In genomic region chr10:67282871-67283270, GRCh38 we compare ENCODE assay signal across 24 cellular contexts.
"Had no signal": no experiment of that assay in that cellular context is flagged by ENCODE, and none has a peak within 500 bp of the region (broad histone marks: within the 10 kb centered on the region; RNA-seq: fewer than 3 reads in every experiment).

No MANE protein-coding gene starts in this region.

- H3K27ac Mint-ChIP-seq: naive thymus-derived CD4-positive, alpha-beta T cell; natural killer cell treated with Interleukin-12 subunit alpha and Interleukin-12 subunit beta and Interleukin-15 and Interleukin-18, amount 100 ng/mL, for 72 hours; stimulated activated effector memory CD8-positive, alpha-beta T cell treated with anti-CD3 and anti-CD28 coated beads, Interleukin-12 subunit alpha, Interleukin-12 subunit beta, amount 100 ng/mL, for 72 hours; stimulated activated naive CD8-positive, alpha-beta T cell treated with anti-CD3 and anti-CD28 coated beads, Interleukin-15, Interleukin-2, amounts not matched to agents 100 ng/mL and 50 ng/mL, for 24 hours had no signal

- FAIRE-seq: pancreas had no signal

- H3K4me1 ChIP-seq: pancreas, psoas muscle, spleen, suprapubic skin, tibial artery, upper lobe of left lung, vagina had no signal

- H3K36me3 ChIP-seq: left ventricle myocardium inferior, pancreas, right lobe of liver, spleen, suprapubic skin, thoracic aorta, tibial artery, upper lobe of left lung, vagina had no signal

- H3K4me3 Mint-ChIP-seq: naive thymus-derived CD4-positive, alpha-beta T cell; natural killer cell treated with Interleukin-12 subunit alpha and Interleukin-12 subunit beta and Interleukin-15 and Interleukin-18, amount 100 ng/mL, for 72 hours; stimulated activated effector memory CD8-positive, alpha-beta T cell treated with anti-CD3 and anti-CD28 coated beads, Interleukin-12 subunit alpha, Interleukin-12 subunit beta, amount 100 ng/mL, for 72 hours; stimulated activated naive CD8-positive, alpha-beta T cell treated with anti-CD3 and anti-CD28 coated beads, Interleukin-15, Interleukin-2, amounts not matched to agents 100 ng/mL and 50 ng/mL, for 24 hours had no signal

- DNase-seq: islet precursor cell; left ventricle myocardium inferior; mesendoderm; midbrain; mucosa of descending colon; naive thymus-derived CD4-positive, alpha-beta T cell; nucleus accumbens; pancreas; posterior cingulate gyrus; psoas muscle; right lobe of liver; spleen; stimulated activated CD4-positive, alpha-beta T cell treated with anti-CD3 and anti-CD28 coated beads, Interleukin-4, amount 100 ng/mL, for 24 hours; stimulated activated naive CD4-positive, alpha-beta T cell; tibial artery; upper lobe of left lung had no signal

- H3K27me3 Mint-ChIP-seq: natural killer cell treated with Interleukin-12 subunit alpha and Interleukin-12 subunit beta and Interleukin-15 and Interleukin-18, amount 100 ng/mL, for 72 hours; stimulated activated naive CD8-positive, alpha-beta T cell treated with anti-CD3 and anti-CD28 coated beads, Interleukin-15, Interleukin-2, amounts not matched to agents 100 ng/mL and 50 ng/mL, for 24 hours had no signal

- H3K27ac ChIP-seq: left ventricle myocardium inferior, pancreas, psoas muscle, right lobe of liver, skin epidermis, spleen, suprapubic skin, thoracic aorta, tibial artery, upper lobe of left lung, vagina had no signal

- H3K27me3 ChIP-seq: pancreas, right lobe of liver, spleen, suprapubic skin, tibial artery, upper lobe of left lung, vagina had no signal

- H3K4me1 Mint-ChIP-seq: naive thymus-derived CD4-positive, alpha-beta T cell; stimulated activated effector memory CD8-positive, alpha-beta T cell treated with anti-CD3 and anti-CD28 coated beads, Interleukin-12 subunit alpha, Interleukin-12 subunit beta, amount 100 ng/mL, for 72 hours had no signal

- H3K36me3 Mint-ChIP-seq: naive thymus-derived CD4-positive, alpha-beta T cell; natural killer cell treated with Interleukin-12 subunit alpha and Interleukin-12 subunit beta and Interleukin-15 and Interleukin-18, amount 100 ng/mL, for 72 hours; stimulated activated effector memory CD8-positive, alpha-beta T cell treated with anti-CD3 and anti-CD28 coated beads, Interleukin-12 subunit alpha, Interleukin-12 subunit beta, amount 100 ng/mL, for 72 hours had no signal

- ATAC-seq: mucosa of descending colon; naive thymus-derived CD4-positive, alpha-beta T cell; natural killer cell treated with Interleukin-12 subunit alpha and Interleukin-12 subunit beta and Interleukin-15 and Interleukin-18, amount 100 ng/mL, for 72 hours; pancreas; psoas muscle; right lobe of liver; stimulated activated effector memory CD8-positive, alpha-beta T cell treated with anti-CD3 and anti-CD28 coated beads, Interleukin-12 subunit alpha, Interleukin-12 subunit beta, amount 100 ng/mL, for 72 hours had no signal

- H3K4me3 ChIP-seq: left ventricle myocardium inferior, lung, mucosa of descending colon, pancreas, psoas muscle, right lobe of liver, skin epidermis, spleen, suprapubic skin, thoracic aorta, tibial artery, upper lobe of left lung, vagina had no signal

- H3K9me3 ChIP-seq: left ventricle myocardium inferior, mucosa of descending colon, pancreas, psoas muscle, right lobe of liver, spleen, suprapubic skin, thoracic aorta, tibial artery, upper lobe of left lung, vagina had no signal

- H3K9me3 Mint-ChIP-seq: stimulated activated effector memory CD8-positive, alpha-beta T cell treated with anti-CD3 and anti-CD28 coated beads, Interleukin-12 subunit alpha, Interleukin-12 subunit beta, amount 100 ng/mL, for 72 hours; stimulated activated naive CD8-positive, alpha-beta T cell treated with anti-CD3 and anti-CD28 coated beads, Interleukin-15, Interleukin-2, amounts not matched to agents 100 ng/mL and 50 ng/mL, for 24 hours had no signal
